Comparison of ENCODE assay signal across 1 cellular context in the genomic region with DNA sequence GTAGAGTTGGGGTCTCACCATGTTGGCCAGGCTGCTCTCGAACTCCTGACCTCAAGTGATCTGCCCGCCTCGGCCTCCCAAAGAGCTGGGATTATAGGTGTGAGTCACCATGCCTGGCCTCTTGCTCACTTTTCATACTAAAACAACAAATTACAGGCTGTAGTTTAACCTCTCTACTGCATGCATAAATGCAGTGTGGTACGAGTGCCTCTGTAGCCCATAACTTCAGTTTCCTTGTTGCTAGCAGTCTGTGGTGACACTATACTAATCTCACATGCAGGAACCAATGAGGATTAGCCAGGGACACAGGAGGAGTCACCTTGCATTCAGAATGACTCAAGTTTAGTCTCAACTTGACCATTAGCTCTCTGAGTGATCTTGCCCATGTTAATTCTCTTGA.
TF ChIP-seq lines count a peak whose summit lies in the region.

No MANE protein-coding gene starts in this region.

TF ChIP-seq in K562, 482 proteins besides CTCF, POLR2A, EP300 and RAD21:
- TF ChIP-seq HCFC1 (IDR thresholded peaks at IDR 0.05; ENCODE audit: low read depth, low read length) (no peak), ZNF121 (CRISPR knock-in tag; conservative IDR thresholded peaks at IDR 0.05) (peak; percentile 58; the same call in 1 of the 2 replicates), RAD51 (IDR thresholded peaks at IDR 0.05; ENCODE audit: borderline replicate concordance, low read depth) (no peak), RNF2 (IDR thresholded peaks at IDR 0.05) (no peak), ERF (CRISPR knock-in tag; IDR thresholded peaks at IDR 0.05) (no peak)
- TF ChIP-seq, protein P1, sequence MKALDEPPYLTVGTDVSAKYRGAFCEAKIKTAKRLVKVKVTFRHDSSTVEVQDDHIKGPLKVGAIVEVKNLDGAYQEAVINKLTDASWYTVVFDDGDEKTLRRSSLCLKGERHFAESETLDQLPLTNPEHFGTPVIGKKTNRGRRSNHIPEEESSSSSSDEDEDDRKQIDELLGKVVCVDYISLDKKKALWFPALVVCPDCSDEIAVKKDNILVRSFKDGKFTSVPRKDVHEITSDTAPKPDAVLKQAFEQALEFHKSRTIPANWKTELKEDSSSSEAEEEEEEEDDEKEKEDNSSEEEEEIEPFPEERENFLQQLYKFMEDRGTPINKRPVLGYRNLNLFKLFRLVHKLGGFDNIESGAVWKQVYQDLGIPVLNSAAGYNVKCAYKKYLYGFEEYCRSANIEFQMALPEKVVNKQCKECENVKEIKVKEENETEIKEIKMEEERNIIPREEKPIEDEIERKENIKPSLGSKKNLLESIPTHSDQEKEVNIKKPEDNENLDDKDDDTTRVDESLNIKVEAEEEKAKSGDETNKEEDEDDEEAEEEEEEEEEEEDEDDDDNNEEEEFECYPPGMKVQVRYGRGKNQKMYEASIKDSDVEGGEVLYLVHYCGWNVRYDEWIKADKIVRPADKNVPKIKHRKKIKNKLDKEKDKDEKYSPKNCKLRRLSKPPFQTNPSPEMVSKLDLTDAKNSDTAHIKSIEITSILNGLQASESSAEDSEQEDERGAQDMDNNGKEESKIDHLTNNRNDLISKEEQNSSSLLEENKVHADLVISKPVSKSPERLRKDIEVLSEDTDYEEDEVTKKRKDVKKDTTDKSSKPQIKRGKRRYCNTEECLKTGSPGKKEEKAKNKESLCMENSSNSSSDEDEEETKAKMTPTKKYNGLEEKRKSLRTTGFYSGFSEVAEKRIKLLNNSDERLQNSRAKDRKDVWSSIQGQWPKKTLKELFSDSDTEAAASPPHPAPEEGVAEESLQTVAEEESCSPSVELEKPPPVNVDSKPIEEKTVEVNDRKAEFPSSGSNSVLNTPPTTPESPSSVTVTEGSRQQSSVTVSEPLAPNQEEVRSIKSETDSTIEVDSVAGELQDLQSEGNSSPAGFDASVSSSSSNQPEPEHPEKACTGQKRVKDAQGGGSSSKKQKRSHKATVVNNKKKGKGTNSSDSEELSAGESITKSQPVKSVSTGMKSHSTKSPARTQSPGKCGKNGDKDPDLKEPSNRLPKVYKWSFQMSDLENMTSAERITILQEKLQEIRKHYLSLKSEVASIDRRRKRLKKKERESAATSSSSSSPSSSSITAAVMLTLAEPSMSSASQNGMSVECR (CRISPR knock-in tag; IDR thresholded peaks at IDR 0.05), result no peak
